In genomic region chr11:63945482-63946163, GRCh38 we compare ENCODE assay signal across 8 cellular contexts. TPM values are rescaled to one million over a fixed set of nuclear protein-coding genes. Genes with fewer than 3 reads are reported as not detected.
DNase-seq lines count a peak whose midpoint lies in the region; ATAC-seq and TF ChIP-seq lines count a peak whose summit lies in the region.

No MANE protein-coding gene starts in this region.

- peaks cover 6% of the 10 kb centered on the region for H3K36me3 Mint-ChIP-seq in activated naive CD4-positive, alpha-beta T cell treated with anti-CD3 and anti-CD28 coated beads, Interleukin-2, amount 10 ng/mL, durations not matched to agents 7 days and 5 days

- H3K4me1 Mint-ChIP-seq in activated naive CD4-positive, alpha-beta T cell treated with anti-CD3 and anti-CD28 coated beads, Interleukin-2, amount 10 ng/mL, durations not matched to agents 7 days and 5 days: peaks cover 26% of the 10 kb centered on the region

- no peaks in the 10 kb centered on the region for H3K9me3 Mint-ChIP-seq in activated naive CD4-positive, alpha-beta T cell treated with anti-CD3 and anti-CD28 coated beads, Interleukin-2, amount 10 ng/mL, durations not matched to agents 7 days and 5 days

- no peak overlapping the region for H3K9ac ChIP-seq in KMS-11

- TF ChIP-seq CTCF in KMS-11 (conservative IDR thresholded peaks at IDR 0.05; ENCODE audit: low read depth, low read length) (peak; percentile 73), vagina (IDR thresholded peaks at IDR 0.05) (peak; percentile 70 to 89 (median 87))

- DNase-seq in DMS53 (lab: John Stamatoyannopoulos, UW) (peak; percentile 87), RPMI8226 (peak; percentile 76), germinal center (ENCODE audit: low spot score) (peak; percentile 50), occipital lobe (lab: John Stamatoyannopoulos, UW) (peak; percentile 53), vagina (ENCODE audit: extremely low spot score in 2 of 2) (no peak)
- peak; percentile 68 for DNase-seq in activated naive CD4-positive, alpha-beta T cell treated with anti-CD3 and anti-CD28 coated beads, Interleukin-2, amount 10 ng/mL, durations not matched to agents 7 days and 5 days

- no peak overlapping the region for H3K27ac ChIP-seq in KMS-11
- H3K27ac ChIP-seq in vagina: peak overlapping the region; percentile 55

- H4K20me1 ChIP-seq in KMS-11 (ENCODE audit: insufficient read depth): no peaks in the 10 kb centered on the region

- TF ChIP-seq POLR2A in vagina (IDR thresholded peaks at IDR 0.05): no peak

- no peaks in the 10 kb centered on the region for H3K79me2 ChIP-seq in KMS-11 (ENCODE audit: insufficient read depth, low read depth)

- H3K36me3 ChIP-seq in KMS-11 (ENCODE audit: insufficient read depth) (no peaks in the 10 kb centered on the region), vagina (no peaks in the 10 kb centered on the region)

- H3K4me2 ChIP-seq in KMS-11: no peak overlapping the region

- H3K27ac Mint-ChIP-seq in activated naive CD4-positive, alpha-beta T cell treated with anti-CD3 and anti-CD28 coated beads, Interleukin-2, amount 10 ng/mL, durations not matched to agents 7 days and 5 days: no peak overlapping the region

- no peak for ATAC-seq in GM19023 (IDR thresholded peaks at IDR 0.05; ENCODE audit: unreplicated experiment)

- intact Hi-C loops in vagina (cut with DNase I): loop anchor here (2.0 to 10.0 kb wide), 2 partner anchors 109 to 181 kb away; partner anchors contain the start of gene ZFTA

- no peaks in the 10 kb centered on the region for H3K27me3 Mint-ChIP-seq in activated naive CD4-positive, alpha-beta T cell treated with anti-CD3 and anti-CD28 coated beads, Interleukin-2, amount 10 ng/mL, durations not matched to agents 7 days and 5 days

- H3K4me3 ChIP-seq in KMS-11 (IDR thresholded peaks at IDR 0.05; ENCODE audit: insufficient read depth, low read depth, low read length) (no peak overlapping the region), vagina (no peak overlapping the region)

- H3K27me3 ChIP-seq in KMS-11 (ENCODE audit: insufficient read depth, low read depth) (no peaks in the 10 kb centered on the region), vagina (no peaks in the 10 kb centered on the region)

- no peak overlapping the region for H2AFZ ChIP-seq in KMS-11 (ENCODE audit: low read depth)

- H3K9me3 ChIP-seq in vagina: no peaks in the 10 kb centered on the region

- CTCF ChIA-PET in activated naive CD4-positive, alpha-beta T cell treated with anti-CD3 and anti-CD28 coated beads, Interleukin-2, amount 10 ng/mL, durations not matched to agents 7 days and 5 days (lab: Charles Lee): interaction anchor here (0.6 to 8.0 kb wide), 20 partner anchors 12 to 465 kb away, joined by 3 to 150 read pairs (median 3); partner anchors contain the start of genes COX8A, MARK2 and ZFTA

- H3K4me1 ChIP-seq in KMS-11 (ENCODE audit: low read depth, poor library complexity, severe bottlenecking): no peaks in the 10 kb centered on the region
- peaks cover 13% of the 10 kb centered on the region for H3K4me1 ChIP-seq in vagina

- no peak overlapping the region for H3K4me3 Mint-ChIP-seq in activated naive CD4-positive, alpha-beta T cell treated with anti-CD3 and anti-CD28 coated beads, Interleukin-2, amount 10 ng/mL, durations not matched to agents 7 days and 5 days

RNA-seq across cellular contexts. Expression of gene NAA40, which starts 6.8 kb away (rescaled TPM):
- total RNA-seq in occipital lobe (9.8 TPM), vagina (7.1 TPM)

RNA-seq across cellular contexts. Expression of gene RCOR2, which starts 28.7 kb away (rescaled TPM):
- total RNA-seq in occipital lobe: 9.5 TPM
- total RNA-seq in vagina: not detected

RNA-seq across cellular contexts. Expression of gene COX8A, which starts 28.8 kb away (rescaled TPM):
- 190 TPM for total RNA-seq in occipital lobe
- 383 TPM for total RNA-seq in vagina

RNA-seq across cellular contexts. Expression of gene OTUB1, which starts 40.6 kb away (rescaled TPM):
- total RNA-seq in occipital lobe (25.3 TPM), vagina (85.0 TPM)

Comparison
In these comparisons a context has a peak if more than half of its experiments do, and no peak if none do; other contexts are left out.
1. DNase-seq: peak in DMS53 (single experiment), RPMI8226 (single experiment), activated naive CD4-positive, alpha-beta T cell treated with anti-CD3 and anti-CD28 coated beads, Interleukin-2, amount 10 ng/mL, durations not matched to agents 7 days and 5 days (single experiment), germinal center (single experiment) and occipital lobe (single experiment); none in vagina (0 of 2).
2. RNA of gene RCOR2, which starts 28.7 kb away (total RNA-seq): 9.5 TPM in occipital lobe (single experiment); not detected in vagina (single experiment); every median in the first group is over 10 times any median in the second.